15 cellular contexts compared by ENCODE assay signal in the genomic region with DNA sequence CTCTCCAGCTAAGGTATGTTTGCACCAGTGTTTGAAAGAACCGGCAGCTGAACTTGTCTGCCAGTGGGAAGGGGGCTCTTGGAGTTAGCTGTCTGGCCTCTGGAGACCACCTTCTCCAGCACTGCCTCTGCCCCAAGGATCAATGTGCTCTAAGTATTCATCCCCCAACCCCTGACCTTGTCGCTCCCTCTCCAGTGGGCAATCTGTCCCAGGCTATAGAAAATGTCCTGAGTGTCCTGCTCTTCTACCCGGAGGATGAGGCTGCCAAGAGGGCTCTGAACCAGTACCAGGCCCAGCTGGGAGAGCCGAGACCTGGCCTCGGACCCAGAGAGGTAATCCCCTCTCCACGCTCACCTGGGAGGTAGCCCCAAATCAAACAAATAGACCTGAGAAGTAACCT.
"Had no signal": no experiment of that assay in that cellular context is flagged by ENCODE, and none has a peak within 500 bp of the region (broad histone marks: within the 10 kb centered on the region; RNA-seq: fewer than 3 reads in every experiment).

No MANE protein-coding gene starts in this region.

- H3K27me3 ChIP-seq: gastroesophageal sphincter, thyroid gland, uterus had no signal

- H3K36me3 ChIP-seq: thyroid gland, uterus had no signal

- ATAC-seq: activated CD4-positive, CD25-positive, alpha-beta regulatory T cell treated with anti-CD3 and anti-CD28 coated beads, Interleukin-2, amount 50 U/mL, for 24 hours; gastroesophageal sphincter; left colon had no signal

- H3K4me3 ChIP-seq: gastroesophageal sphincter, lung, thyroid gland, uterus had no signal

- H3K9me3 ChIP-seq: gastroesophageal sphincter, thyroid gland, uterus had no signal

- DNase-seq: activated CD4-positive, alpha-beta T cell treated with anti-CD3 and anti-CD28 coated beads, Interleukin-2, amount 50 U/mL, for 48 hours; activated gamma-delta T cell treated with Interleukin-2 at 50 U/mL for 16 hours; activated T-cell treated with anti-CD3 and anti-CD28 coated beads, Interleukin-2, amount 50 U/mL, for 48 hours; central memory CD4-positive, alpha-beta T cell; cortex of kidney; effector CD8-positive, alpha-beta T cell; left colon; retina; stimulated activated CD4-positive, alpha-beta T cell treated with anti-CD3 and anti-CD28 coated beads, Interleukin-4, amount 100 ng/mL, for 4 hours; thyroid gland; uterus had no signal

- H3K27ac ChIP-seq: parathyroid adenoma, thyroid gland had no signal
